ENCODE assay signal across 23 cellular contexts in the genomic region with DNA sequence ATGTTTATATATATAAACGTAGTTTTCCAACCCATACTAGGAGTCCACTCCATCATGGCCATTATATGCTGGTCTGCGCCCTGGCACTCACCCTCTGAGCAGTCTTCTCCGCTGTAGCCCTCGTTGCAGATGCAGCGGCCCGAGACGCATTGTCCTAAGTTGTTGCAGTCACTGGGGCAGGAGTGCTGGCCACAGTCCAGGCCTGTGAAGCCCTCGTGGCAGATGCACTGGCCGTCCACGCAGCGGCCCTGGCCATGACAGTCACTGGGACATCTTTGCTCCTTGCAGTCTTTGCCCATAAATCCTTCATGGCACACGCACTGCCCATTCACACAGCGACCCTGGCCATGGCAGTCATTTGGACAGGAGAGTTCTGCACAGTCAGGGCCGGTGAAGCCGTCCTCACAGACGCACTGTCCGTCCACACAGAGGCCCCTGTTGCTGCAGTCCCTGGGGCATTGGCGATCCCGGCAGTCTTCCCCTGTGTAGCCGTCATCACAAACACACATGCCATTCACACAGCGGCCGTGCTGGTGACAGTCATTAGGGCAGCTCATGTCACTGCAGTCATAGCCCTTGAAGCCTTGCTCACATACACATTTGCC.
"Had no signal": no experiment of that assay in that cellular context is flagged by ENCODE, and none has a peak within 500 bp of the region (broad histone marks: within the 10 kb centered on the region; RNA-seq: fewer than 3 reads in every experiment).

No MANE protein-coding gene starts in this region.

- H3K27me3 ChIP-seq: cardiac muscle cell, gastroesophageal sphincter, tibial nerve, vagina had no signal

- H3K27me3 Mint-ChIP-seq: activated CD4-positive, alpha-beta T cell treated with anti-CD3 and anti-CD28 coated beads, Interleukin-2, amount 10 ng/mL, durations not matched to agents 7 days and 5 days; memory B cell had no signal

- H3K36me3 Mint-ChIP-seq: activated CD8-positive, alpha-beta memory T cell treated with anti-CD3 and anti-CD28 coated beads, Interleukin-2, amount 10 ng/mL, durations not matched to agents 7 days and 5 days; activated naive CD4-positive, alpha-beta T cell treated with anti-CD3 and anti-CD28 coated beads, Interleukin-2, amount 10 ng/mL, durations not matched to agents 7 days and 5 days; memory B cell had no signal

- H3K4me1 Mint-ChIP-seq: activated CD4-positive, alpha-beta T cell treated with anti-CD3 and anti-CD28 coated beads, Interleukin-2, amount 10 ng/mL, durations not matched to agents 7 days and 5 days; activated CD8-positive, alpha-beta memory T cell treated with anti-CD3 and anti-CD28 coated beads, Interleukin-2, amount 10 ng/mL, durations not matched to agents 7 days and 5 days; activated naive CD4-positive, alpha-beta T cell treated with anti-CD3 and anti-CD28 coated beads, Interleukin-2, amount 10 ng/mL, durations not matched to agents 7 days and 5 days; activated naive CD8-positive, alpha-beta T cell treated with anti-CD3 and anti-CD28 coated beads, Interleukin-2, amount 50 U/mL, for 24 hours; endodermal cell; memory B cell; stimulated activated naive CD8-positive, alpha-beta T cell treated with anti-CD3 and anti-CD28 coated beads, Interleukin-15, amount 100 ng/mL, for 72 hours had no signal

- H3K27ac Mint-ChIP-seq: activated CD4-positive, alpha-beta T cell treated with anti-CD3 and anti-CD28 coated beads, Interleukin-2, amount 10 ng/mL, durations not matched to agents 7 days and 5 days; activated CD8-positive, alpha-beta memory T cell treated with anti-CD3 and anti-CD28 coated beads, Interleukin-2, amount 10 ng/mL, durations not matched to agents 7 days and 5 days; activated CD8-positive, alpha-beta T cell treated with anti-CD3 and anti-CD28 coated beads for 36 hours; activated naive CD4-positive, alpha-beta T cell treated with anti-CD3 and anti-CD28 coated beads, Interleukin-2, amount 10 ng/mL, durations not matched to agents 7 days and 5 days; activated naive CD8-positive, alpha-beta T cell treated with anti-CD3 and anti-CD28 coated beads, Interleukin-2, amount 50 U/mL, for 24 hours; endodermal cell; memory B cell; nephron progenitor cell had no signal

- ATAC-seq: activated CD8-positive, alpha-beta memory T cell treated with anti-CD3 and anti-CD28 coated beads, Interleukin-2, amount 10 ng/mL, durations not matched to agents 7 days and 5 days; activated CD8-positive, alpha-beta T cell treated with anti-CD3 and anti-CD28 coated beads for 36 hours; gastroesophageal sphincter; left colon had no signal

- H3K27ac ChIP-seq: cardiac muscle cell, gastroesophageal sphincter, tibial nerve, vagina, VCaP had no signal

- H3K4me3 ChIP-seq: cardiac muscle cell, gastroesophageal sphincter, tibial nerve, vagina had no signal

- DNase-seq: activated CD4-positive, alpha-beta T cell treated with anti-CD3 and anti-CD28 coated beads, Interleukin-2, amount 10 ng/mL, durations not matched to agents 7 days and 5 days; activated CD4-positive, CD25-positive, alpha-beta regulatory T cell treated with anti-CD3 and anti-CD28 coated beads, Interleukin-2, amount 50 U/mL, for 72 hours; activated CD8-positive, alpha-beta memory T cell treated with anti-CD3 and anti-CD28 coated beads, Interleukin-2, amount 10 ng/mL, durations not matched to agents 7 days and 5 days; activated CD8-positive, alpha-beta T cell treated with anti-CD3 and anti-CD28 coated beads for 36 hours; activated effector memory CD4-positive, alpha-beta T cell treated with anti-CD3 and anti-CD28 coated beads, Interleukin-2, amount 50 U/mL, for 16 hours; activated naive CD4-positive, alpha-beta T cell treated with anti-CD3 and anti-CD28 coated beads, Interleukin-2, amount 10 ng/mL, durations not matched to agents 7 days and 5 days; activated naive CD8-positive, alpha-beta T cell treated with anti-CD3 and anti-CD28 coated beads, Interleukin-2, amount 50 U/mL, for 24 hours; activated T-cell treated with anti-CD3 and anti-CD28 coated beads for 4 hours; cortex of kidney; endodermal cell; nephron progenitor cell; retina; stimulated activated CD4-positive, alpha-beta T cell treated with anti-CD3 and anti-CD28 coated beads, Interleukin-12 subunit alpha, Interleukin-12 subunit beta, amount 100 ng/mL, for 4 hours; stimulated activated CD4-positive, alpha-beta T cell treated with anti-CD3 and anti-CD28 coated beads, Interleukin-4, amount 100 ng/mL, for 4 hours; stimulated activated naive CD8-positive, alpha-beta T cell treated with anti-CD3 and anti-CD28 coated beads, Interleukin-15, amount 100 ng/mL, for 72 hours; T-helper 2 cell had no signal

- H3K4me1 ChIP-seq: tibial nerve, vagina had no signal

- H3K36me3 ChIP-seq: cardiac muscle cell, vagina had no signal

- H3K9me3 ChIP-seq: gastroesophageal sphincter, tibial nerve, vagina had no signal

- H3K9me3 Mint-ChIP-seq: activated CD4-positive, alpha-beta T cell treated with anti-CD3 and anti-CD28 coated beads, Interleukin-2, amount 10 ng/mL, durations not matched to agents 7 days and 5 days; activated CD8-positive, alpha-beta T cell treated with anti-CD3 and anti-CD28 coated beads for 36 hours; activated naive CD4-positive, alpha-beta T cell treated with anti-CD3 and anti-CD28 coated beads, Interleukin-2, amount 10 ng/mL, durations not matched to agents 7 days and 5 days; activated naive CD8-positive, alpha-beta T cell treated with anti-CD3 and anti-CD28 coated beads, Interleukin-2, amount 50 U/mL, for 24 hours; endodermal cell; memory B cell; nephron progenitor cell; stimulated activated naive CD8-positive, alpha-beta T cell treated with anti-CD3 and anti-CD28 coated beads, Interleukin-15, amount 100 ng/mL, for 72 hours had no signal

- H3K4me3 Mint-ChIP-seq: activated CD4-positive, alpha-beta T cell treated with anti-CD3 and anti-CD28 coated beads, Interleukin-2, amount 10 ng/mL, durations not matched to agents 7 days and 5 days; activated CD8-positive, alpha-beta memory T cell treated with anti-CD3 and anti-CD28 coated beads, Interleukin-2, amount 10 ng/mL, durations not matched to agents 7 days and 5 days; activated CD8-positive, alpha-beta T cell treated with anti-CD3 and anti-CD28 coated beads for 36 hours; activated naive CD4-positive, alpha-beta T cell treated with anti-CD3 and anti-CD28 coated beads, Interleukin-2, amount 10 ng/mL, durations not matched to agents 7 days and 5 days; activated naive CD8-positive, alpha-beta T cell treated with anti-CD3 and anti-CD28 coated beads, Interleukin-2, amount 50 U/mL, for 24 hours; endodermal cell; memory B cell; nephron progenitor cell; stimulated activated naive CD8-positive, alpha-beta T cell treated with anti-CD3 and anti-CD28 coated beads, Interleukin-15, amount 100 ng/mL, for 72 hours had no signal
